In the genomic region with DNA sequence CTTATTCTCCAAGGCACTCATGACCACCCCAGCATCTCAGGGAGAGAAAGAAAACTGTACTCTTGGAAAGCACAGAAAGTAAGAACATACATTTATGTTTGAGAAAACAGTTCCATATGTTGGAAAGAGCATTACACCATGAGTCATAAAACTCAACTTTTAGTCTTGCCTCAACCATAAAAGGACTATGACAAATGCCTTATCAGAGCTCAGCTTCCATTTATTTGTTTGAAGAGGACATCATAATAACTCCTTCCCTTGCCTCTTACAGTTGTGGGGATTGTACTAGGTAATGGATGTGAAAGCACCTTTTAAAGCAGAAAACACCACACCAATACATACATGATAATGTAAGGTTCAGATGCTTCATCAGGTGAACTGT, we compare ENCODE assay signal across 1 cellular context.
TF ChIP-seq lines count a peak whose summit lies in the region.

No MANE protein-coding gene starts in this region.

TF ChIP-seq in HepG2, 621 proteins besides CTCF, POLR2A, EP300 and RAD21 (continued from another document):
- TF ChIP-seq TP53 (CRISPR knock-in tag; conservative IDR thresholded peaks at IDR 0.05) = no peak
